20 cellular contexts compared by ENCODE assay signal in the genomic region with DNA sequence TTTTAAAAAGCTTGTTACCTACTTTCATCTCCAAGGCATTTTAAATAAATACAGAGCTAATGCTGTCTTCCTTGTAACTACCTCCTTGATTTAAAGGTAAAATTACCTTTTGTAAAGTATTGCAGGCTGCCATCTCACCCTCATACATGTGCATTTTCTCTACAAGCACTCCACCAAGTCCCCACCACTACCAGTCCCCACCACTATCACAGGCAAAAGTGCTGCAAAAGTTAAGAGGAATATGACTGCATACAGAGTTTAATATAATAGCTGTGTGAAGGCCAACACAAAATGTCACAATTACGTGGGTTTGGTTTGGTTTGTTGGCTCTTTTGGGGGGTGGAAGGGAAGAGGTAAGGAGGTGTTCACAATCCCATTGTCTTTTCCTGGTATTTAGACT. TPM values are rescaled to one million over a fixed set of nuclear protein-coding genes. Genes with fewer than 3 reads are reported as not detected.
"Had no signal": no experiment of that assay in that cellular context is flagged by ENCODE, and none has a peak within 500 bp of the region (broad histone marks: within the 10 kb centered on the region; RNA-seq: fewer than 3 reads in every experiment).

No MANE protein-coding gene starts in this region.

- H3K27ac Mint-ChIP-seq: activated B cell treated with CpG ODN at 0.5 μM for 24 hours; activated CD4-positive, alpha-beta memory T cell treated with anti-CD3 and anti-CD28 coated beads for 36 hours; activated naive CD4-positive, alpha-beta T cell treated with anti-CD3 and anti-CD28 coated beads, Interleukin-2, amount 50 U/mL, for 72 hours; activated T-helper 1 cell treated with anti-CD3 and anti-CD28 coated beads, Interleukin-12 subunit alpha, Interleukin-12 subunit beta, Interleukin-2, Interleukin-4 antibody, amounts not matched to agents 30 ng/mL and 10 ng/mL and 1 ng/mL, durations not matched to agents 14 hours and 24 hours and 36 hours; dendritic cell treated with granulocyte-macrophage colony-stimulating factor and Interleukin-4, amounts not matched to agents 40 ng/mL and 50 ng/mL, for 4 days; naive thymus-derived CD8-positive, alpha-beta T cell; stimulated activated naive CD8-positive, alpha-beta T cell treated with anti-CD3 and anti-CD28 coated beads, Interleukin-15, Interleukin-2, amounts not matched to agents 100 ng/mL and 50 ng/mL, for 24 hours had no signal

- H3K4me3 Mint-ChIP-seq: activated B cell treated with CpG ODN at 0.5 μM for 24 hours; activated CD4-positive, alpha-beta memory T cell treated with anti-CD3 and anti-CD28 coated beads for 36 hours; activated T-helper 1 cell treated with anti-CD3 and anti-CD28 coated beads, Interleukin-12 subunit alpha, Interleukin-12 subunit beta, Interleukin-2, Interleukin-4 antibody, amounts not matched to agents 30 ng/mL and 10 ng/mL and 1 ng/mL, durations not matched to agents 14 hours and 24 hours and 36 hours; dendritic cell treated with granulocyte-macrophage colony-stimulating factor and Interleukin-4, amounts not matched to agents 40 ng/mL and 50 ng/mL, for 4 days; naive thymus-derived CD8-positive, alpha-beta T cell; stimulated activated naive CD8-positive, alpha-beta T cell treated with anti-CD3 and anti-CD28 coated beads, Interleukin-15, Interleukin-2, amounts not matched to agents 100 ng/mL and 50 ng/mL, for 24 hours had no signal

- DNase-seq: activated B cell treated with CpG ODN at 0.5 μM for 24 hours; activated CD4-positive, alpha-beta memory T cell treated with anti-CD3 and anti-CD28 coated beads for 36 hours; activated CD4-positive, alpha-beta T cell treated with anti-CD3 and anti-CD28 coated beads for 4 hours; activated gamma-delta T cell treated with Interleukin-2 at 50 U/mL for 16 hours; activated T-cell treated with anti-CD3 and anti-CD28 coated beads for 4 hours; adrenal gland; effector CD8-positive, alpha-beta T cell; esophagus squamous epithelium; left ventricle myocardium superior; naive thymus-derived CD8-positive, alpha-beta T cell; posterior cingulate gyrus; retina; T-helper 1 cell; T-helper 9 cell; trophoblast cell had no signal

- H3K9me3 Mint-ChIP-seq: activated B cell treated with CpG ODN at 0.5 μM for 24 hours; activated CD4-positive, alpha-beta memory T cell treated with anti-CD3 and anti-CD28 coated beads for 36 hours; activated naive CD4-positive, alpha-beta T cell treated with anti-CD3 and anti-CD28 coated beads, Interleukin-2, amount 50 U/mL, for 72 hours; activated T-helper 1 cell treated with anti-CD3 and anti-CD28 coated beads, Interleukin-12 subunit alpha, Interleukin-12 subunit beta, Interleukin-2, Interleukin-4 antibody, amounts not matched to agents 30 ng/mL and 10 ng/mL and 1 ng/mL, durations not matched to agents 14 hours and 24 hours and 36 hours; dendritic cell treated with granulocyte-macrophage colony-stimulating factor and Interleukin-4, amounts not matched to agents 40 ng/mL and 50 ng/mL, for 4 days; naive thymus-derived CD8-positive, alpha-beta T cell; stimulated activated naive CD8-positive, alpha-beta T cell treated with anti-CD3 and anti-CD28 coated beads, Interleukin-15, Interleukin-2, amounts not matched to agents 100 ng/mL and 50 ng/mL, for 24 hours had no signal

- H3K36me3 Mint-ChIP-seq: activated CD4-positive, alpha-beta memory T cell treated with anti-CD3 and anti-CD28 coated beads for 36 hours had no signal

RNA-seq across cellular contexts. Expression of a gene that starts 9.6 kb away (rescaled TPM):
- total RNA-seq: activated B cell treated with CpG ODN at 0.5 μM for 24 hours; activated CD4-positive, alpha-beta memory T cell treated with anti-CD3 and anti-CD28 coated beads for 36 hours; activated naive CD4-positive, alpha-beta T cell treated with anti-CD3 and anti-CD28 coated beads, Interleukin-2, amount 50 U/mL, for 72 hours; left ventricle myocardium superior; mononuclear cell; naive thymus-derived CD8-positive, alpha-beta T cell had no signal
